In the genomic region with DNA sequence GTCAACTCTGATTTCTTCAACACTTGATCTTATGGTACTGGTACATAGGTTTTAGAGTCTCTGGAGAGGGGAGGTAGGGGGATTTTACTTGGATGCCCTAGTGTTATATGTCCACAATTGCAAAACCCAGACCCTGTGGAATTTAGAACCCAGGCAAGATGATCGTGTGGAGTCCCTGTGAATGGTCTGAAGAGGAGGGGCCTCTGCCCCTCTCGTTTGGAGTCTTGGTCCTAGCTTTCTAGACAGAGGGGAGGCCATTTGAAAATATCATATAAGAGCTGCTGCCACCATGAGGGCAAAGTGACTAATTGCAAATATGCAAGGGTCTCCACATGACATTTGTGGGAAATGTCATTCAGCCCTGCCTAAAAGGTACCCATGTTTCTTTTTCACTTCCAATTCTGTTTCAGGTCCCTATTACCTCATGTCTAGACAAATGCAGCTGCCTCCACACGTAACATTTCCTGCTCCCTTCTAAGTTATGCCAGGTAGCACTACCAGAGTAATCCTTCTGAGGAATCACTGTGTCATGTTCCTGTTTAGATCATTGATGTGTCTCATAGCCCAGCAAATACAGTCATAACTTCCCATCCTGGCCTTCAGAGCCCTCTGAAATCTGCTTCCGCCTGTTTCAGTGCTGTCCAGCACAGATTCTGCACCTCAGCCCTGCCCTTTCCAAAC, we compare ENCODE assay signal across 1 cellular context.
A peak's percentile ranks its signal among the peaks of the same experiment; 100 is the strongest.
TF ChIP-seq lines count a peak whose summit lies in the region.

No MANE protein-coding gene starts in this region.

TF ChIP-seq in HEK293, 187 proteins besides CTCF, POLR2A, EP300 and RAD21 (continued from another document):
- no peak for TF ChIP-seq SP2 (tag by site-specific recombination; IDR thresholded peaks at IDR 0.05)
- TF ChIP-seq, protein P1, sequence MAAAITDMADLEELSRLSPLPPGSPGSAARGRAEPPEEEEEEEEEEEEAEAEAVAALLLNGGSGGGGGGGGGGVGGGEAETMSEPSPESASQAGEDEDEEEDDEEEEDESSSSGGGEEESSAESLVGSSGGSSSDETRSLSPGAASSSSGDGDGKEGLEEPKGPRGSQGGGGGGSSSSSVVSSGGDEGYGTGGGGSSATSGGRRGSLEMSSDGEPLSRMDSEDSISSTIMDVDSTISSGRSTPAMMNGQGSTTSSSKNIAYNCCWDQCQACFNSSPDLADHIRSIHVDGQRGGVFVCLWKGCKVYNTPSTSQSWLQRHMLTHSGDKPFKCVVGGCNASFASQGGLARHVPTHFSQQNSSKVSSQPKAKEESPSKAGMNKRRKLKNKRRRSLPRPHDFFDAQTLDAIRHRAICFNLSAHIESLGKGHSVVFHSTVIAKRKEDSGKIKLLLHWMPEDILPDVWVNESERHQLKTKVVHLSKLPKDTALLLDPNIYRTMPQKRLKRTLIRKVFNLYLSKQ (tag by site-specific recombination; IDR thresholded peaks at IDR 0.05; ENCODE audit: borderline replicate concordance): no peak
- TF ChIP-seq, protein P2, sequence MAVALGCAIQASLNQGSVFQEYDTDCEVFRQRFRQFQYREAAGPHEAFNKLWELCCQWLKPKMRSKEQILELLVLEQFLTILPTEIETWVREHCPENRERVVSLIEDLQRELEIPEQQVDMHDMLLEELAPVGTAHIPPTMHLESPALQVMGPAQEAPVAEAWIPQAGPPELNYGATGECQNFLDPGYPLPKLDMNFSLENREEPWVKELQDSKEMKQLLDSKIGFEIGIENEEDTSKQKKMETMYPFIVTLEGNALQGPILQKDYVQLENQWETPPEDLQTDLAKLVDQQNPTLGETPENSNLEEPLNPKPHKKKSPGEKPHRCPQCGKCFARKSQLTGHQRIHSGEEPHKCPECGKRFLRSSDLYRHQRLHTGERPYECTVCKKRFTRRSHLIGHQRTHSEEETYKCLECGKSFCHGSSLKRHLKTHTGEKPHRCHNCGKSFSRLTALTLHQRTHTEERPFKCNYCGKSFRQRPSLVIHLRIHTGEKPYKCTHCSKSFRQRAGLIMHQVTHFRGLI (tag by site-specific recombination; IDR thresholded peaks at IDR 0.05): no peak
- TF ChIP-seq GLIS1 (tag by site-specific recombination; IDR thresholded peaks at IDR 0.05): no peak
- peak; percentile 64 for TF ChIP-seq ZNF654 (tag by site-specific recombination; IDR thresholded peaks at IDR 0.05; ENCODE audit: low read depth)
- TF ChIP-seq ZNF530 (tag by site-specific recombination; IDR thresholded peaks at IDR 0.05; ENCODE audit: low read depth): no peak
- no peak for TF ChIP-seq ZNF221 (tag by site-specific recombination; IDR thresholded peaks at IDR 0.05; ENCODE audit: borderline replicate concordance)
